28 cellular contexts compared by ENCODE assay signal in the genomic region with DNA sequence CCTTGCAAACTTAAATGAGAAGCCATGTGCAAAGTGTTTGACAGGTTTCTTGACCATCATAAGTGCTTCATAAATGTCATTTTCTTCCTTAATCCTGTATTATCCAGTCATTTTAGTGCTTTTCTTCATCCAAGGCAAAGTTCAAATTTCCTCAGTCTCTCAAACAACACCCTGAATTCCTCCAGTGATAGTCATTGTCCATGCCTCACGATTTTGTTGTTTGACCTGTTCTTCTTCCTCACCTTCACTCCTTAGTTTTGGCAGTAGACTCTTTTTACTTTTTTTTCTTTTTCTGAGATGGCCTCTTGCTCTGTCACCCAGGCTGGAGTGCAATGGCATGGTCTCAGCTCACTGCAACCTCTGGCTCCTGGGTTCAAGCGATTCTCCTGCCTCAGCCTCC.
"Had no signal": no experiment of that assay in that cellular context is flagged by ENCODE, and none has a peak within 500 bp of the region (broad histone marks: within the 10 kb centered on the region; RNA-seq: fewer than 3 reads in every experiment).

No MANE protein-coding gene starts in this region.

- H3K4me1 ChIP-seq: neural progenitor cell, parathyroid adenoma, psoas muscle, right lobe of liver, sigmoid colon, stomach, thyroid gland, tibial nerve, upper lobe of left lung, vagina had no signal

- H3K9me3 ChIP-seq: ovary, psoas muscle, right lobe of liver, sigmoid colon, stomach, thoracic aorta, thyroid gland, tibial nerve, upper lobe of left lung, vagina had no signal

- H3K4me2 ChIP-seq: neural progenitor cell had no signal

- DNase-seq: natural killer cell; occipital lobe; ovary; posterior cingulate gyrus; psoas muscle; right cardiac atrium; right lobe of liver; sigmoid colon; small intestine; stimulated activated CD4-positive, alpha-beta T cell treated with anti-CD3 and anti-CD28 coated beads, Interleukin-15, amount 100 ng/mL, for 24 hours; stimulated activated CD4-positive, alpha-beta T cell treated with anti-CD3 and anti-CD28 coated beads, Interleukin-2, amount 100 ng/mL, for 24 hours; stimulated activated CD4-positive, alpha-beta T cell treated with anti-CD3 and anti-CD28 coated beads, Interleukin-2, amount 100 ng/mL, for 48 hours; stimulated activated CD4-positive, alpha-beta T cell treated with anti-CD3 and anti-CD28 coated beads, Interleukin-4, amount 100 ng/mL, for 24 hours; stimulated activated naive B cell treated with anti-CD40 and anti-IgM and Interleukin-4, amounts not matched to agents 10 μg/mL and 1 μg/mL and 100 μg/mL, for 72 hours; stimulated activated naive CD4-positive, alpha-beta T cell treated with Interleukin-2 at 50 U/mL for 16 hours; stomach; thyroid gland; upper lobe of left lung had no signal

- ATAC-seq: natural killer cell; psoas muscle; right cardiac atrium; right lobe of liver; stimulated activated effector memory CD8-positive, alpha-beta T cell treated with anti-CD3 and anti-CD28 coated beads, Interleukin-12 subunit alpha, Interleukin-12 subunit beta, amount 100 ng/mL, for 72 hours; stimulated activated naive B cell treated with anti-CD40 and anti-IgM and Interleukin-4, amounts not matched to agents 10 μg/mL and 1 μg/mL and 100 μg/mL, for 72 hours had no signal

- H3K27me3 ChIP-seq: neural progenitor cell, ovary, right lobe of liver, sigmoid colon, stomach, thyroid gland, tibial nerve, upper lobe of left lung, vagina had no signal

- FAIRE-seq: small intestine, urothelium cell line had no signal

- H3K36me3 ChIP-seq: neural progenitor cell, ovary, right lobe of liver, sigmoid colon, stomach, thoracic aorta, thyroid gland, tibial nerve, upper lobe of left lung, vagina had no signal

- H3K4me1 Mint-ChIP-seq: natural killer cell; nephron; neural progenitor cell; stimulated activated effector memory CD8-positive, alpha-beta T cell treated with anti-CD3 and anti-CD28 coated beads, Interleukin-12 subunit alpha, Interleukin-12 subunit beta, amount 100 ng/mL, for 72 hours; stimulated activated naive B cell treated with anti-CD40 and anti-IgM and Interleukin-4, amounts not matched to agents 10 μg/mL and 1 μg/mL and 100 μg/mL, for 72 hours had no signal

- H3K79me2 ChIP-seq: parathyroid adenoma had no signal

- H3K9me3 Mint-ChIP-seq: nephron; neural progenitor cell; stimulated activated naive B cell treated with anti-CD40 and anti-IgM and Interleukin-4, amounts not matched to agents 10 μg/mL and 1 μg/mL and 100 μg/mL, for 72 hours; stimulated activated naive CD8-positive, alpha-beta T cell treated with anti-CD3 and anti-CD28 coated beads, Interleukin-15, Interleukin-2, amounts not matched to agents 100 ng/mL and 50 ng/mL, for 24 hours had no signal

- H3K4me3 ChIP-seq: neural progenitor cell, ovary, psoas muscle, right lobe of liver, sigmoid colon, stomach, thoracic aorta, thyroid gland, tibial nerve, upper lobe of left lung, vagina had no signal

- H2AFZ ChIP-seq: neural progenitor cell, parathyroid adenoma had no signal

- H3K27ac Mint-ChIP-seq: natural killer cell; nephron; neural progenitor cell; progenitor cell of endocrine pancreas; stimulated activated effector memory CD8-positive, alpha-beta T cell treated with anti-CD3 and anti-CD28 coated beads, Interleukin-12 subunit alpha, Interleukin-12 subunit beta, amount 100 ng/mL, for 72 hours; stimulated activated naive B cell treated with anti-CD40 and anti-IgM and Interleukin-4, amounts not matched to agents 10 μg/mL and 1 μg/mL and 100 μg/mL, for 72 hours; stimulated activated naive CD8-positive, alpha-beta T cell treated with anti-CD3 and anti-CD28 coated beads, Interleukin-15, Interleukin-2, amounts not matched to agents 100 ng/mL and 50 ng/mL, for 24 hours had no signal

- H3K4me3 Mint-ChIP-seq: natural killer cell; nephron; neural progenitor cell; stimulated activated effector memory CD8-positive, alpha-beta T cell treated with anti-CD3 and anti-CD28 coated beads, Interleukin-12 subunit alpha, Interleukin-12 subunit beta, amount 100 ng/mL, for 72 hours; stimulated activated naive B cell treated with anti-CD40 and anti-IgM and Interleukin-4, amounts not matched to agents 10 μg/mL and 1 μg/mL and 100 μg/mL, for 72 hours; stimulated activated naive CD8-positive, alpha-beta T cell treated with anti-CD3 and anti-CD28 coated beads, Interleukin-15, Interleukin-2, amounts not matched to agents 100 ng/mL and 50 ng/mL, for 24 hours had no signal

- H3K27me3 Mint-ChIP-seq: progenitor cell of endocrine pancreas; stimulated activated naive B cell treated with anti-CD40 and anti-IgM and Interleukin-4, amounts not matched to agents 10 μg/mL and 1 μg/mL and 100 μg/mL, for 72 hours; stimulated activated naive CD8-positive, alpha-beta T cell treated with anti-CD3 and anti-CD28 coated beads, Interleukin-15, Interleukin-2, amounts not matched to agents 100 ng/mL and 50 ng/mL, for 24 hours had no signal

- H3K36me3 Mint-ChIP-seq: natural killer cell; neural progenitor cell; stimulated activated effector memory CD8-positive, alpha-beta T cell treated with anti-CD3 and anti-CD28 coated beads, Interleukin-12 subunit alpha, Interleukin-12 subunit beta, amount 100 ng/mL, for 72 hours; stimulated activated naive B cell treated with anti-CD40 and anti-IgM and Interleukin-4, amounts not matched to agents 10 μg/mL and 1 μg/mL and 100 μg/mL, for 72 hours had no signal

- H3K27ac ChIP-seq: neural progenitor cell, ovary, parathyroid adenoma, psoas muscle, right lobe of liver, sigmoid colon, stomach, thoracic aorta, thyroid gland, tibial nerve, upper lobe of left lung, vagina had no signal
